8 cellular contexts compared by ENCODE assay signal in the genomic region with DNA sequence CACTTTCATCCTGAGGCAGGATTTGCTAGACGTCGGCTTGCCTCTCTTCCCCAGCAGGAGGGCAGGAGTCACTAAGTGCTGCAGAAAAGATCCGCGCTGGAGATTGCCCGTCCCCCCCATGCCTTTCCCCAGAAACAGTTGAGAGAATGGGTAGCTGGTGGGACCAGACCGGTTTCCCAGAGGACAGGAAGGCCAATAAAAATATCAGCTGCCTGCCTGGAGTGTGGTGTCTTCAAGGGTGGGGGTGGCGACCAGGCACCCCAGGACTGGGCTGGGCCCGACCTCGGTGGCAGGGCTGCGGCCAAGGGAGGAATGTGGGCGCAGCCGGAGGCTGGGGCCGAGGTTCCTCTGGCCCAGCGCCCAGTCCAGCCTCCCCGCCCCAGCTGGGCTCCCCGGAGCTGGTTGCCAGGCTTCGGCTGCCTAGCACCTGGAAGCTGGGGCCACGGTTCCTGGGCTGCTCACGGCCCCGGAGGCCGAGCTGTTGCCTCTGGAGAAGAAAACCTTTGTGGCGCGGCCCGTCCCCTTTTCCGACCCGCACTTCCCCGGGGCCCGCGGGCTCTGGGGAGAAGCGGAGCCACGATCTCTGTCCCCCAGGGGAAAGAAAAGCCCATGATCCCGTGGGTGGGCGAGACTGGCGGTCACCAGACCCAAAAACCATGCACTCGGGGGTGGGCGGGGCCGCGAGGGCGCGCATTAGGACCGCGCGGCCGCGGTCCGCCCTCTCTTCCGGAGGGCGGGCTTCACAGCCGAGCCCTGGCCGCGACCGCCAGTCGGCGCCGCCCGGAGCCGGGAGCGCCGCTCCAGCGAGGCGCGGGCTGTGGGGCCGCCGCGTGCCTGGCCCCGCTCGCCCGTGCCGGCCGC. TPM values are rescaled to one million over a fixed set of nuclear protein-coding genes. Genes with fewer than 3 reads are reported as not detected.
DNase-seq lines count a peak whose midpoint lies in the region; ATAC-seq and TF ChIP-seq lines count a peak whose summit lies in the region.

A gene with protein sequence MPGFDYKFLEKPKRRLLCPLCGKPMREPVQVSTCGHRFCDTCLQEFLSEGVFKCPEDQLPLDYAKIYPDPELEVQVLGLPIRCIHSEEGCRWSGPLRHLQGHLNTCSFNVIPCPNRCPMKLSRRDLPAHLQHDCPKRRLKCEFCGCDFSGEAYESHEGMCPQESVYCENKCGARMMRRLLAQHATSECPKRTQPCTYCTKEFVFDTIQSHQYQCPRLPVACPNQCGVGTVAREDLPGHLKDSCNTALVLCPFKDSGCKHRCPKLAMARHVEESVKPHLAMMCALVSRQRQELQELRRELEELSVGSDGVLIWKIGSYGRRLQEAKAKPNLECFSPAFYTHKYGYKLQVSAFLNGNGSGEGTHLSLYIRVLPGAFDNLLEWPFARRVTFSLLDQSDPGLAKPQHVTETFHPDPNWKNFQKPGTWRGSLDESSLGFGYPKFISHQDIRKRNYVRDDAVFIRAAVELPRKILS (plus strand): TSS at position 769 of the 861 bp plus-strand sequence. CDS start 102 bp downstream, outside the sequence.

- H3K4me1 ChIP-seq in left ventricle myocardium inferior: peaks cover 48% of the 10 kb centered on the region

- TF ChIP-seq CTCF in GM12865 (IDR thresholded peaks at IDR 0.05; ENCODE audit: insufficient read depth, low read depth, low read length, missing control alignments): no peak
- TF ChIP-seq CTCF in left ventricle myocardium inferior (IDR thresholded peaks at IDR 0.05; ENCODE audit: borderline replicate concordance): peak; percentile 45

- H3K27ac ChIP-seq in left ventricle myocardium inferior (replicated peaks): peak within 1 kb of the TSS; percentile 87

- DNase-seq in GM12865 (ENCODE audit: low read depth): peak; percentile 92
- DNase-seq in NCI-H128 (lab: John Stamatoyannopoulos, UW; ENCODE audit: unreplicated experiment): peak; percentile 48
- peak in 42 of 56 donors; percentile 23 to 84 (median 68) for DNase-seq in amygdala (lab: John Stamatoyannopoulos, UW)
- DNase-seq in left ventricle myocardium inferior: peak; percentile 79
- DNase-seq in posterior vena cava (ENCODE audit: low spot score): peak; percentile 91
- no peak for DNase-seq in HPDE6-E6E7 (ENCODE audit: extremely low spot score)

- intact Hi-C loops in T-helper 1 cell treated with Interleukin-12 subunit alpha and Interleukin-12 subunit beta and Interleukin-4 antibody, amounts not matched to agents 30 ng/mL and 1 ng/mL, for 36 hours (cut with micrococcal nuclease): loop anchor here (1.0 to 5.0 kb wide), 3 partner anchors 15 to 209 kb away; a partner anchor contains a TSS
- intact Hi-C loops in left ventricle myocardium inferior (cut with micrococcal nuclease): no loop called here
- intact Hi-C loops in posterior vena cava (cut with DNase I): loop anchor here in 1 of 2 donors (2.0 kb wide), 1 partner anchor 13 kb away; no protein-coding TSS in a partner anchor

- peak; percentile 70 for ATAC-seq in HG02642 (IDR thresholded peaks at IDR 0.05; ENCODE audit: poor library complexity, unreplicated experiment)

- no peaks in the 10 kb centered on the region for H3K9me3 ChIP-seq in left ventricle myocardium inferior (replicated peaks)

- peaks cover 11% of the 10 kb centered on the region for H3K36me3 ChIP-seq in left ventricle myocardium inferior

- H3K4me3 ChIP-seq in GM12865 (ENCODE audit: low read depth, low read length): peak within 1 kb of the TSS; percentile 98
- peak within 1 kb of the TSS; percentile 84 for H3K4me3 ChIP-seq in left ventricle myocardium inferior

- no peaks in the 10 kb centered on the region for H3K27me3 ChIP-seq in left ventricle myocardium inferior (ENCODE audit: low read depth)

RNA-seq across cellular contexts. Expression of the gene that starts here (rescaled TPM):
- total RNA-seq in T-helper 1 cell treated with Interleukin-12 subunit alpha and Interleukin-12 subunit beta and Interleukin-4 antibody, amounts not matched to agents 30 ng/mL and 1 ng/mL, for 36 hours: 106 and 108 TPM in 2 replicates
- 3.5 TPM for total RNA-seq in left ventricle myocardium inferior
- total RNA-seq in posterior vena cava: 10 to 100 TPM; 10.2 to 10.8 TPM
